2 cellular contexts compared by ENCODE assay signal in genomic region chr9:76680716-76681431, GRCh38.
TF ChIP-seq lines count a peak whose summit lies in the region.

No MANE protein-coding gene starts in this region.

TF ChIP-seq in SK-N-SH, 30 proteins besides CTCF, POLR2A, EP300 and RAD21 (continued from another document):
- TF ChIP-seq USF2 (IDR thresholded peaks at IDR 0.05; ENCODE audit: borderline replicate concordance, low read depth, low read length) (no peak), SIN3A (IDR thresholded peaks at IDR 0.05; ENCODE audit: borderline replicate concordance, low read depth, low read length) (no peak), TAF1 (IDR thresholded peaks at IDR 0.05; ENCODE audit: borderline replicate concordance, low read depth, low read length) (no peak), RXRA (IDR thresholded peaks at IDR 0.05; ENCODE audit: borderline replicate concordance, low read depth) (no peak), TCF12 (IDR thresholded peaks at IDR 0.05) (no peak), IRF3 (IDR thresholded peaks at IDR 0.05; ENCODE audit: low read depth, low read length) (no peak), YY1 (IDR thresholded peaks at IDR 0.05; ENCODE audit: low read depth) (no peak)

TF ChIP-seq in SK-N-SH treated with all-trans-retinoic acid at 6 μM for 48 hours, 23 proteins besides CTCF, POLR2A, EP300 and RAD21 (continued from another document):
- no peak for TF ChIP-seq ISL1 (CRISPR knock-in tag; IDR thresholded peaks at IDR 0.05)
- TF ChIP-seq PATZ1 (CRISPR knock-in tag; IDR thresholded peaks at IDR 0.05; ENCODE audit: borderline replicate concordance) = no peak
- TF ChIP-seq ZNF70 (CRISPR knock-in tag; IDR thresholded peaks at IDR 0.05) = no peak
- no peak for TF ChIP-seq ZFP30 (CRISPR knock-in tag; IDR thresholded peaks at IDR 0.05)
- TF ChIP-seq ZNF8 (CRISPR knock-in tag; IDR thresholded peaks at IDR 0.05) = no peak
- no peak for TF ChIP-seq TSHZ2 (CRISPR knock-in tag; IDR thresholded peaks at IDR 0.05)
- no peak for TF ChIP-seq BACH2 (CRISPR knock-in tag; IDR thresholded peaks at IDR 0.05; ENCODE audit: borderline replicate concordance)
- TF ChIP-seq SNAI2 (CRISPR knock-in tag; IDR thresholded peaks at IDR 0.05) = no peak
- TF ChIP-seq RARB (CRISPR knock-in tag; IDR thresholded peaks at IDR 0.05) = no peak
